In genomic region chr7:125551008-125551407, GRCh38 we compare ENCODE assay signal across 19 cellular contexts.
A peak's percentile ranks its signal among the peaks of the same experiment; 100 is the strongest.
DNase-seq lines count a peak whose midpoint lies in the region; ATAC-seq, FAIRE-seq and TF ChIP-seq lines count a peak whose summit lies in the region.
"Had no signal": no experiment of that assay in that cellular context is flagged by ENCODE, and none has a peak within 500 bp of the region (broad histone marks: within the 10 kb centered on the region; RNA-seq: fewer than 3 reads in every experiment).

No MANE protein-coding gene starts in this region.

- H3K9me3 ChIP-seq in kidney (ENCODE audit: control insufficient read depth in 1 of 2, low read length in 2 of 2) = no peaks in the 10 kb centered on the region

- H3K27ac ChIP-seq in GM23338 (ENCODE audit: low read depth) (no peak overlapping the region), kidney (ENCODE audit: low read depth in 2 of 2, low read length in 2 of 2) (no peak overlapping the region)

- H3K4me3 Mint-ChIP-seq in GM23338 = no peak overlapping the region
- no peak overlapping the region for H3K4me3 Mint-ChIP-seq in type B pancreatic cell
- H3K4me3 Mint-ChIP-seq: CD4-positive, alpha-beta memory T cell had no signal

- no peaks in the 10 kb centered on the region for H3K4me1 Mint-ChIP-seq in GM23338
- H3K4me1 Mint-ChIP-seq in type B pancreatic cell (ENCODE audit: unreplicated experiment) = no peaks in the 10 kb centered on the region
- H3K4me1 Mint-ChIP-seq: CD4-positive, alpha-beta memory T cell had no signal

- H3K9me3 Mint-ChIP-seq in GM23338 = no peaks in the 10 kb centered on the region
- no peaks in the 10 kb centered on the region for H3K9me3 Mint-ChIP-seq in type B pancreatic cell

- TF ChIP-seq CTCF in GM23338 (conservative IDR thresholded peaks at IDR 0.05; ENCODE audit: low read depth in 2 of 2) (no peak), kidney (IDR thresholded peaks at IDR 0.05; ENCODE audit: borderline replicate concordance, extremely low read depth, insufficient read depth) (no peak), type B pancreatic cell (conservative IDR thresholded peaks at IDR 0.05) (no peak)

- no peaks in the 10 kb centered on the region for H4K20me1 ChIP-seq in GM23338 (replicated peaks; ENCODE audit: insufficient read depth)

- H3K27ac Mint-ChIP-seq in GM23338 (no peak overlapping the region), type B pancreatic cell (peak overlapping the region; percentile 79)
- H3K27ac Mint-ChIP-seq: CD4-positive, alpha-beta memory T cell had no signal

- H3K79me2 ChIP-seq in GM23338 (replicated peaks; ENCODE audit: insufficient read depth) = no peaks in the 10 kb centered on the region

- FAIRE-seq in colon (lab: Jason Lieb, UNC) = peak; percentile 38
- peak; percentile 96 for FAIRE-seq in kidney (lab: Jason Lieb, UNC)
- FAIRE-seq: G401.6, GM12892, GM18507 had no signal

- no peaks in the 10 kb centered on the region for H3K27me3 ChIP-seq in GM23338 (ENCODE audit: insufficient read depth)

- H3F3A ChIP-seq in GM23338 (replicated peaks; ENCODE audit: low read depth) = no peaks in the 10 kb centered on the region

- H3K4me1 ChIP-seq in GM23338 (ENCODE audit: insufficient read depth) (no peaks in the 10 kb centered on the region), kidney (ENCODE audit: control insufficient read depth in 1 of 2, insufficient read depth in 1 of 2, low read depth in 1 of 2, low read length in 2 of 2) (no peaks in the 10 kb centered on the region)

- H3K27me3 Mint-ChIP-seq in GM23338 (ENCODE audit: insufficient read depth, low read depth, poor library complexity) = no peaks in the 10 kb centered on the region
- H3K27me3 Mint-ChIP-seq in type B pancreatic cell = no peaks in the 10 kb centered on the region
- H3K27me3 Mint-ChIP-seq: CD4-positive, alpha-beta memory T cell had no signal

- no peak overlapping the region for H3K4me2 ChIP-seq in GM23338

- H3K36me3 ChIP-seq in GM23338 (ENCODE audit: insufficient read depth) (no peaks in the 10 kb centered on the region), kidney (ENCODE audit: control insufficient read depth in 1 of 2, insufficient read depth in 2 of 2, low read length in 2 of 2) (no peaks in the 10 kb centered on the region)

- intact Hi-C loops in kidney (cut with DNase I) = no loop called here

- no peak overlapping the region for H3K4me3 ChIP-seq in GM23338
- no peak overlapping the region for H3K4me3 ChIP-seq in kidney (ENCODE audit: low read length in 2 of 2)

- H3K9ac ChIP-seq in kidney (ENCODE audit: low read length in 2 of 2) = no peak overlapping the region

- H2AFZ ChIP-seq in GM23338 = peak overlapping the region; percentile 64; the same call in 1 of the 2 replicates

- no peaks in the 10 kb centered on the region for H3K9me2 ChIP-seq in GM23338 (ENCODE audit: insufficient read depth)

- no peak for DNase-seq in GM23338 (ENCODE audit: low spot score)
- no peak for DNase-seq in kidney
- no peak for DNase-seq in type B pancreatic cell (ENCODE audit: extremely low spot score, unreplicated experiment)
- DNase-seq in cerebellar cortex (ENCODE audit: low spot score) = no peak
- DNase-seq: 8988T; C1 segment of cervical spinal cord; CD4-positive, alpha-beta memory T cell; COR-L47; DMS153; DND-41; GOT3; H7; HCEC 1CT had no signal

- ATAC-seq in GM23338 (no peak), HG03571 (IDR thresholded peaks at IDR 0.05; ENCODE audit: unreplicated experiment) (no peak), GM18502 (IDR thresholded peaks at IDR 0.05; ENCODE audit: poor library complexity, unreplicated experiment) (no peak)

- H3K36me3 Mint-ChIP-seq in GM23338 (ENCODE audit: low read depth) (no peaks in the 10 kb centered on the region), type B pancreatic cell (no peaks in the 10 kb centered on the region)
- H3K36me3 Mint-ChIP-seq: CD4-positive, alpha-beta memory T cell had no signal

TF ChIP-seq in GM23338, 12 proteins besides CTCF, POLR2A, EP300 and RAD21 (continues in another document):
- no peak for TF ChIP-seq JUNB (IDR thresholded peaks at IDR 0.05; ENCODE audit: unreplicated experiment)
- TF ChIP-seq STAT1 (IDR thresholded peaks at IDR 0.05; ENCODE audit: unreplicated experiment) = no peak
- TF ChIP-seq, protein P1, sequence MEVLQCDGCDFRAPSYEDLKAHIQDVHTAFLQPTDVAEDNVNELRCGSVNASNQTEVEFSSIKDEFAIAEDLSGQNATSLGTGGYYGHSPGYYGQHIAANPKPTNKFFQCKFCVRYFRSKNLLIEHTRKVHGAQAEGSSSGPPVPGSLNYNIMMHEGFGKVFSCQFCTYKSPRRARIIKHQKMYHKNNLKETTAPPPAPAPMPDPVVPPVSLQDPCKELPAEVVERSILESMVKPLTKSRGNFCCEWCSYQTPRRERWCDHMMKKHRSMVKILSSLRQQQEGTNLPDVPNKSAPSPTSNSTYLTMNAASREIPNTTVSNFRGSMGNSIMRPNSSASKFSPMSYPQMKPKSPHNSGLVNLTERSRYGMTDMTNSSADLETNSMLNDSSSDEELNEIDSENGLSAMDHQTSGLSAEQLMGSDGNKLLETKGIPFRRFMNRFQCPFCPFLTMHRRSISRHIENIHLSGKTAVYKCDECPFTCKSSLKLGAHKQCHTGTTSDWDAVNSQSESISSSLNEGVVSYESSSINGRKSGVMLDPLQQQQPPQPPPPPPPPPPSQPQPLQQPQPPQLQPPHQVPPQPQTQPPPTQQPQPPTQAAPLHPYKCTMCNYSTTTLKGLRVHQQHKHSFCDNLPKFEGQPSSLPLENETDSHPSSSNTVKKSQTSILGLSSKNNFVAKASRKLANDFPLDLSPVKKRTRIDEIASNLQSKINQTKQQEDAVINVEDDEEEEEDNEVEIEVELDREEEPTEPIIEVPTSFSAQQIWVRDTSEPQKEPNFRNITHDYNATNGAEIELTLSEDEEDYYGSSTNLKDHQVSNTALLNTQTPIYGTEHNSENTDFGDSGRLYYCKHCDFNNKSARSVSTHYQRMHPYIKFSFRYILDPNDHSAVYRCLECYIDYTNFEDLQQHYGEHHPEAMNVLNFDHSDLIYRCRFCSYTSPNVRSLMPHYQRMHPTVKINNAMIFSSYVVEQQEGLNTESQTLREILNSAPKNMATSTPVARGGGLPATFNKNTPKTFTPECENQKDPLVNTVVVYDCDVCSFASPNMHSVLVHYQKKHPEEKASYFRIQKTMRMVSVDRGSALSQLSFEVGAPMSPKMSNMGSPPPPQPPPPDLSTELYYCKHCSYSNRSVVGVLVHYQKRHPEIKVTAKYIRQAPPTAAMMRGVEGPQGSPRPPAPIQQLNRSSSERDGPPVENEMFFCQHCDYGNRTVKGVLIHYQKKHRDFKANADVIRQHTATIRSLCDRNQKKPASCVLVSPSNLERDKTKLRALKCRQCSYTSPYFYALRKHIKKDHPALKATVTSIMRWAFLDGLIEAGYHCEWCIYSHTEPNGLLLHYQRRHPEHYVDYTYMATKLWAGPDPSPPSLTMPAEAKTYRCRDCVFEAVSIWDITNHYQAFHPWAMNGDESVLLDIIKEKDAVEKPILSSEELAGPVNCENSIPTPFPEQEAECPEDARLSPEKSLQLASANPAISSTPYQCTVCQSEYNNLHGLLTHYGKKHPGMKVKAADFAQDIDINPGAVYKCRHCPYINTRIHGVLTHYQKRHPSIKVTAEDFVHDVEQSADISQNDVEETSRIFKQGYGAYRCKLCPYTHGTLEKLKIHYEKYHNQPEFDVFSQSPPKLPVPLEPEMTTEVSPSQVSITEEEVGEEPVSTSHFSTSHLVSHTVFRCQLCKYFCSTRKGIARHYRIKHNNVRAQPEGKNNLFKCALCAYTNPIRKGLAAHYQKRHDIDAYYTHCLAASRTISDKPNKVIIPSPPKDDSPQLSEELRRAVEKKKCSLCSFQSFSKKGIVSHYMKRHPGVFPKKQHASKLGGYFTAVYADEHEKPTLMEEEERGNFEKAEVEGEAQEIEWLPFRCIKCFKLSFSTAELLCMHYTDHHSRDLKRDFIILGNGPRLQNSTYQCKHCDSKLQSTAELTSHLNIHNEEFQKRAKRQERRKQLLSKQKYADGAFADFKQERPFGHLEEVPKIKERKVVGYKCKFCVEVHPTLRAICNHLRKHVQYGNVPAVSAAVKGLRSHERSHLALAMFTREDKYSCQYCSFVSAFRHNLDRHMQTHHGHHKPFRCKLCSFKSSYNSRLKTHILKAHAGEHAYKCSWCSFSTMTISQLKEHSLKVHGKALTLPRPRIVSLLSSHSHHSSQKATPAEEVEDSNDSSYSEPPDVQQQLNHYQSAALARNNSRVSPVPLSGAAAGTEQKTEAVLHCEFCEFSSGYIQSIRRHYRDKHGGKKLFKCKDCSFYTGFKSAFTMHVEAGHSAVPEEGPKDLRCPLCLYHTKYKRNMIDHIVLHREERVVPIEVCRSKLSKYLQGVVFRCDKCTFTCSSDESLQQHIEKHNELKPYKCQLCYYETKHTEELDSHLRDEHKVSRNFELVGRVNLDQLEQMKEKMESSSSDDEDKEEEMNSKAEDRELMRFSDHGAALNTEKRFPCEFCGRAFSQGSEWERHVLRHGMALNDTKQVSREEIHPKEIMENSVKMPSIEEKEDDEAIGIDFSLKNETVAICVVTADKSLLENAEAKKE (CRISPR knock-in tag; IDR thresholded peaks at IDR 0.05) = no peak
- TF ChIP-seq, protein P2, sequence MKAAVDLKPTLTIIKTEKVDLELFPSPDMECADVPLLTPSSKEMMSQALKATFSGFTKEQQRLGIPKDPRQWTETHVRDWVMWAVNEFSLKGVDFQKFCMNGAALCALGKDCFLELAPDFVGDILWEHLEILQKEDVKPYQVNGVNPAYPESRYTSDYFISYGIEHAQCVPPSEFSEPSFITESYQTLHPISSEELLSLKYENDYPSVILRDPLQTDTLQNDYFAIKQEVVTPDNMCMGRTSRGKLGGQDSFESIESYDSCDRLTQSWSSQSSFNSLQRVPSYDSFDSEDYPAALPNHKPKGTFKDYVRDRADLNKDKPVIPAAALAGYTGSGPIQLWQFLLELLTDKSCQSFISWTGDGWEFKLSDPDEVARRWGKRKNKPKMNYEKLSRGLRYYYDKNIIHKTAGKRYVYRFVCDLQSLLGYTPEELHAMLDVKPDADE (IDR thresholded peaks at IDR 0.05) = no peak
- no peak for TF ChIP-seq ZNF331 (CRISPR knock-in tag; IDR thresholded peaks at IDR 0.05; ENCODE audit: low read depth)
- TF ChIP-seq CREB1 (CRISPR knock-in tag; IDR thresholded peaks at IDR 0.05; ENCODE audit: low read depth) = no peak
- TF ChIP-seq POLR2AphosphoS5 (IDR thresholded peaks at IDR 0.05; ENCODE audit: low read depth) = no peak
